ENCODE assay signal across 30 cellular contexts in the genomic region with DNA sequence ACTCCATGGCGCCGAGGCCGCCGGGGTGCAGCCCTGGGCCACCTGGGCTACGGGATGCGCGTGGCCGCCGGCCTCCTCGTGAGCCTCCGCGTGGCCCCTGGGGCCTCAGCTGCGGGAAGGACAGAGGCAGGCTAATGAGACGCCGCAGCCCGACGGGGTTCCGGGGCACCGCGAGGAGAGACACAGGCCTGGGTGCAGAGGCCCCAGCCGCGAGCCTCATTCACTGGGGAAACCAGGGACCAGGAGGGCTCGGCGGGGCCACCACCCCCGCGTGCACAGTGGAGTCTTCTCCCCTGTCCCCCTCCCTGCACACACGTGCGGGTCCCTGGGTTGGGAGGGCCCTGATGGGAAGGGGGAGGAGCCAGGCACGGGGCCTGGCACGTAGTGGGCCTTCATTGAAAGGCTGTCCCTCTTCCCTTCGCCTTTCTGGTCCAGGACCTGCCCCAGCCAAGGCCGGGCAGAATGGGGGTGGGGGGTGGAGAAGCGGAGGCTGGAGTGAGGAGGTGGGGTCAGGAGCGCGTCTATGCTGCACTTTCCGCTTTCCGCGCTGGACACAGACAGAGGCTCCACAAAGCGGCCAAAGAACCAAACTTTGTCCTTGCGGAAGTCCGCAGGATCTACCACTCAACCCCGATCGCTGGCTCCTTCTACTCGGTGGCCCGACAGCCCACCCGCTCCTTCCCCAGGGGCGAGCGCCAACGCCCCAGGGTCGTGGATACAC. TPM values are rescaled to one million over a fixed set of nuclear protein-coding genes. Genes with fewer than 3 reads are reported as not detected.
A peak's percentile ranks its signal among the peaks of the same experiment; 100 is the strongest.
DNase-seq lines count a peak whose midpoint lies in the region; ATAC-seq, FAIRE-seq and TF ChIP-seq lines count a peak whose summit lies in the region.
"Had no signal": no experiment of that assay in that cellular context is flagged by ENCODE, and none has a peak within 500 bp of the region (broad histone marks: within the 10 kb centered on the region; RNA-seq: fewer than 3 reads in every experiment).

No MANE protein-coding gene starts in this region.

- no peaks in the 10 kb centered on the region for H3K79me1 ChIP-seq in neuronal stem cell (ENCODE audit: low read depth, low read length)

- peak overlapping the region; percentile 31 for H3K18ac ChIP-seq in neuronal stem cell (ENCODE audit: low read length)

- H3F3A ChIP-seq in GM23248 (ENCODE audit: insufficient read depth), result no peaks in the 10 kb centered on the region

- H3K4me3 ChIP-seq in GM23248 (no peak overlapping the region), astrocyte (ENCODE audit: insufficient read depth, low read depth, low read length) (no peak overlapping the region), iPS-20b (ENCODE audit: low read length) (peak overlapping the region; percentile 56; the same call in 1 of the 2 replicates), neuronal stem cell (ENCODE audit: low read length in 2 of 2) (peak overlapping the region in 1 of 2 donors; percentile 67), esophagus squamous epithelium (peak overlapping the region in 1 of 4 donors; percentile 21), foreskin fibroblast (ENCODE audit: low read depth in 1 of 2, low read length in 2 of 2) (no peak overlapping the region), dorsolateral prefrontal cortex (peak overlapping the region in 5 of 59 donors; percentile 24 to 37 (median 27))
- H3K4me3 ChIP-seq: GM12878, MG63, skin epidermis had no signal

- peaks cover 27% of the 10 kb centered on the region for H3K4me1 Mint-ChIP-seq in astrocyte (ENCODE audit: low read depth, unreplicated experiment)
- H3K4me1 Mint-ChIP-seq: activated CD4-positive, alpha-beta memory T cell treated with anti-CD3 and anti-CD28 coated beads, Interleukin-2, amount 10 ng/mL, durations not matched to agents 7 days and 5 days; activated naive CD4-positive, alpha-beta T cell treated with anti-CD3 and anti-CD28 coated beads, Interleukin-2, amount 10 ng/mL, durations not matched to agents 7 days and 5 days had no signal

- H2BK120ac ChIP-seq in neuronal stem cell (ENCODE audit: low read depth, low read length), result peak overlapping the region; percentile 61

- no peak overlapping the region for H4K91ac ChIP-seq in neuronal stem cell (ENCODE audit: low read depth, low read length, poor library complexity)

- no peak overlapping the region for H3K4me3 Mint-ChIP-seq in astrocyte (ENCODE audit: unreplicated experiment)
- H3K4me3 Mint-ChIP-seq: activated CD4-positive, alpha-beta memory T cell treated with anti-CD3 and anti-CD28 coated beads, Interleukin-2, amount 10 ng/mL, durations not matched to agents 7 days and 5 days; activated naive CD4-positive, alpha-beta T cell treated with anti-CD3 and anti-CD28 coated beads, Interleukin-2, amount 10 ng/mL, durations not matched to agents 7 days and 5 days; CD4-positive, CD25-positive, alpha-beta regulatory T cell; T-helper 2 cell treated with Interferon-gamma antibody and Interleukin-4, amounts not matched to agents 5 μg/mL and 100 μg/mL, for 36 hours had no signal

- H3K4me1 ChIP-seq in GM23248 (ENCODE audit: insufficient read depth) (peaks cover 4% of the 10 kb centered on the region; the same call in 1 of the 2 replicates), astrocyte (ENCODE audit: insufficient read depth, low read length) (peaks cover 39% of the 10 kb centered on the region), iPS-20b (ENCODE audit: insufficient read depth, low read length) (peaks cover 10% of the 10 kb centered on the region; the same call in 1 of the 2 replicates), neuronal stem cell (ENCODE audit: control insufficient read depth in 2 of 2, insufficient read depth in 1 of 2, low read depth in 1 of 2, low read length in 2 of 2) (peaks cover 0 to 8% of the 10 kb centered on the region in 2 donors), esophagus squamous epithelium (peaks cover 8 to 24% (median 10%) of the 10 kb centered on the region in 3 donors)
- H3K4me1 ChIP-seq: ascending aorta had no signal

- H3K27me3 Mint-ChIP-seq in astrocyte (ENCODE audit: low read depth, unreplicated experiment), result peaks cover 35% of the 10 kb centered on the region

- H3K36me3 ChIP-seq in GM23248 (ENCODE audit: low read depth) (no peaks in the 10 kb centered on the region), astrocyte (ENCODE audit: insufficient read depth, low read length) (no peaks in the 10 kb centered on the region), iPS-20b (ENCODE audit: insufficient read depth, low read depth, low read length) (no peaks in the 10 kb centered on the region), neuronal stem cell (replicated peaks in 1 of 2; ENCODE audit: control insufficient read depth in 2 of 2, insufficient read depth in 2 of 2, low read length in 2 of 2) (no peaks in the 10 kb centered on the region), esophagus squamous epithelium (no peaks in the 10 kb centered on the region)
- H3K36me3 ChIP-seq: ascending aorta, MG63 had no signal

- H2BK5ac ChIP-seq in neuronal stem cell (ENCODE audit: low read length), result no peak overlapping the region

- H3K9ac ChIP-seq in GM23248, result no peak overlapping the region
- H3K9ac ChIP-seq in astrocyte (ENCODE audit: low read length), result no peak overlapping the region
- H3K9ac ChIP-seq in iPS-20b (ENCODE audit: low read depth, low read length), result no peak overlapping the region
- peak overlapping the region; percentile 44 for H3K9ac ChIP-seq in neuronal stem cell (ENCODE audit: low read depth, low read length, poor library complexity)

- peak; percentile 21 for DNase-seq in GM23248
- DNase-seq in astrocyte (ENCODE audit: low read depth), result no peak
- DNase-seq in neuronal stem cell (ENCODE audit: low spot score), result no peak
- DNase-seq in esophagus squamous epithelium (lab: John Stamatoyannopoulos, UW), result no peak
- no peak for DNase-seq in foreskin fibroblast
- DNase-seq in dorsolateral prefrontal cortex, result no peak
- DNase-seq: activated CD4-positive, alpha-beta memory T cell treated with anti-CD3 and anti-CD28 coated beads, Interleukin-2, amount 10 ng/mL, durations not matched to agents 7 days and 5 days; activated CD4-positive, CD25-positive, alpha-beta regulatory T cell; activated naive CD4-positive, alpha-beta T cell treated with anti-CD3 and anti-CD28 coated beads, Interleukin-2, amount 10 ng/mL, durations not matched to agents 7 days and 5 days; activated T-cell treated with anti-CD3 and anti-CD28 coated beads, Interleukin-2, amount 50 U/mL, for 1 hour; CD4-positive, CD25-positive, alpha-beta regulatory T cell; DMS 273 treated with DMSO at 0.1 percent for 48 hours; hypothalamus; MG63; naive B cell; NCI-H146; NCI-H82; PC-3; SIG-M5; stimulated activated CD4-positive, alpha-beta T cell treated with anti-CD3 and anti-CD28 coated beads, Interleukin-4, amount 100 ng/mL, for 4 hours had no signal

- intact Hi-C loops in esophagus squamous epithelium (cut with DNase I) (no loop called here), dorsolateral prefrontal cortex (cut with DNase I) (no loop called here)

- H3K27ac ChIP-seq in GM23248, result no peak overlapping the region
- H3K27ac ChIP-seq in astrocyte (ENCODE audit: low read depth, low read length), result no peak overlapping the region
- H3K27ac ChIP-seq in iPS-20b (ENCODE audit: low read length), result no peak overlapping the region
- H3K27ac ChIP-seq in neuronal stem cell (replicated peaks; ENCODE audit: low read length), result no peak overlapping the region
- no peak overlapping the region for H3K27ac ChIP-seq in esophagus squamous epithelium
- H3K27ac ChIP-seq in dorsolateral prefrontal cortex, result no peak overlapping the region
- H3K27ac ChIP-seq: ascending aorta, skin epidermis had no signal

- no peak for TF ChIP-seq POLR2A in esophagus squamous epithelium (IDR thresholded peaks at IDR 0.05)

- TF ChIP-seq CTCF in astrocyte (IDR thresholded peaks at IDR 0.05; ENCODE audit: insufficient read depth, low read depth, low read length), result no peak
- TF ChIP-seq CTCF in esophagus squamous epithelium (IDR thresholded peaks at IDR 0.05), result no peak
- no peak for TF ChIP-seq CTCF in foreskin fibroblast (IDR thresholded peaks at IDR 0.05; ENCODE audit: low read depth, low read length)
- no peak for TF ChIP-seq CTCF in dorsolateral prefrontal cortex (IDR thresholded peaks at IDR 0.05 in 54 of 56, conservative IDR thresholded peaks at IDR 0.05 in 2 of 56; ENCODE audit: low read depth in 1 of 56, partially characterized antibody in 56 of 56)

- H2BK15ac ChIP-seq in neuronal stem cell (ENCODE audit: low read length), result no peak overlapping the region

- ATAC-seq in HG03135 (IDR thresholded peaks at IDR 0.05; ENCODE audit: unreplicated experiment), result no peak
- ATAC-seq: GM12878, PC-3 had no signal

- peak overlapping the region; percentile 17 for H4K8ac ChIP-seq in neuronal stem cell (ENCODE audit: low read depth, low read length)

- peak overlapping the region; percentile 22 for H2BK12ac ChIP-seq in neuronal stem cell (ENCODE audit: low read length)

- no peak for FAIRE-seq in astrocyte (lab: Jason Lieb, UNC)
- FAIRE-seq: endometrium, GM12878 had no signal

- H3K79me2 ChIP-seq in GM23248 (ENCODE audit: insufficient read depth), result no peaks in the 10 kb centered on the region
- no peaks in the 10 kb centered on the region for H3K79me2 ChIP-seq in astrocyte (ENCODE audit: insufficient read depth, low read length)

- 3 to 4% methylated on average over 34 to 50 of the region's 50 CpGs for WGBS in GM23248 (ENCODE audit: low coverage in 1 of 2, low lambda C conversion rate in 2 of 2, missing lambda C conversion rate in 2 of 2), 2 experiments
- WGBS in neuronal stem cell (ENCODE audit: extremely low coverage in 2 of 2, insufficient read length in 2 of 2, insufficient replicate concordance in 1 of 2), 2 donors, result no CpG with 5 or more reads among the region's 50 CpGs
- 27% methylated on average over 23 of the region's 50 CpGs; no CpG with 5 or more reads in 1 of the 2 donors for WGBS in esophagus squamous epithelium, 2 donors

- H3K9me3 Mint-ChIP-seq in astrocyte (ENCODE audit: unreplicated experiment), result peaks cover 12% of the 10 kb centered on the region
- H3K9me3 Mint-ChIP-seq: activated CD4-positive, alpha-beta memory T cell treated with anti-CD3 and anti-CD28 coated beads, Interleukin-2, amount 10 ng/mL, durations not matched to agents 7 days and 5 days; activated naive CD4-positive, alpha-beta T cell treated with anti-CD3 and anti-CD28 coated beads, Interleukin-2, amount 10 ng/mL, durations not matched to agents 7 days and 5 days; T-helper 2 cell treated with Interferon-gamma antibody and Interleukin-4, amounts not matched to agents 5 μg/mL and 100 μg/mL, for 36 hours had no signal

- no peaks in the 10 kb centered on the region for H3K9me2 ChIP-seq in GM23248 (ENCODE audit: insufficient read depth)

- H2AFZ ChIP-seq in GM23248 (no peak overlapping the region), astrocyte (ENCODE audit: low read depth, low read length) (no peak overlapping the region), neuronal stem cell (ENCODE audit: low read length) (no peak overlapping the region)

- peaks cover 90% of the 10 kb centered on the region for H3K27me3 ChIP-seq in GM23248 (replicated peaks; ENCODE audit: insufficient read depth)
- peaks cover 43% of the 10 kb centered on the region for H3K27me3 ChIP-seq in astrocyte (ENCODE audit: insufficient read depth, low read length)
- peaks cover 68% of the 10 kb centered on the region for H3K27me3 ChIP-seq in iPS-20b (ENCODE audit: insufficient read depth, low read length)
- H3K27me3 ChIP-seq in neuronal stem cell (ENCODE audit: control insufficient read depth in 3 of 3, insufficient read depth in 3 of 3, low read depth in 1 of 3, low read length in 3 of 3), result peaks cover 33 to 79% (median 63%) of the 10 kb centered on the region in 3 experiments
- H3K27me3 ChIP-seq in esophagus squamous epithelium, result peaks cover 20 to 99% (median 33%) of the 10 kb centered on the region in 4 donors
- H3K27me3 ChIP-seq in dorsolateral prefrontal cortex, result peaks cover 0 to 97% (median 70%) of the 10 kb centered on the region in 45 donors
- H3K27me3 ChIP-seq: ascending aorta had no signal

- H3K36me3 Mint-ChIP-seq in astrocyte (ENCODE audit: low read depth, unreplicated experiment), result peaks cover 1% of the 10 kb centered on the region
- H3K36me3 Mint-ChIP-seq: activated naive CD4-positive, alpha-beta T cell treated with anti-CD3 and anti-CD28 coated beads, Interleukin-2, amount 10 ng/mL, durations not matched to agents 7 days and 5 days; CD4-positive, CD25-positive, alpha-beta regulatory T cell had no signal

- H3K4me2 ChIP-seq in GM23248 (ENCODE audit: unreplicated experiment) (no peak overlapping the region), astrocyte (ENCODE audit: low read length) (peak overlapping the region; percentile 67), neuronal stem cell (ENCODE audit: insufficient read depth, low read length, poor library complexity, severe bottlenecking) (peak overlapping the region; percentile 52)

- H3K9me3 ChIP-seq in GM23248 (ENCODE audit: low read depth) (no peaks in the 10 kb centered on the region), astrocyte (ENCODE audit: insufficient read depth, low read depth, low read length) (no peaks in the 10 kb centered on the region), iPS-20b (ENCODE audit: insufficient read depth, low read depth, low read length) (no peaks in the 10 kb centered on the region), neuronal stem cell (replicated peaks in 1 of 2; ENCODE audit: control insufficient read depth in 2 of 2, insufficient read depth in 1 of 2, low read depth in 1 of 2, low read length in 2 of 2) (peaks cover 0 to 4% of the 10 kb centered on the region in 2 donors), esophagus squamous epithelium (no peaks in the 10 kb centered on the region)
- H3K9me3 ChIP-seq: ascending aorta, MG63 had no signal

- no peak overlapping the region for H3K27ac Mint-ChIP-seq in astrocyte (ENCODE audit: unreplicated experiment)
- H3K27ac Mint-ChIP-seq: activated CD4-positive, alpha-beta memory T cell treated with anti-CD3 and anti-CD28 coated beads, Interleukin-2, amount 10 ng/mL, durations not matched to agents 7 days and 5 days; activated naive CD4-positive, alpha-beta T cell treated with anti-CD3 and anti-CD28 coated beads, Interleukin-2, amount 10 ng/mL, durations not matched to agents 7 days and 5 days; CD4-positive, CD25-positive, alpha-beta regulatory T cell; naive B cell; progenitor cell of endocrine pancreas; T-helper 2 cell treated with Interferon-gamma antibody and Interleukin-4, amounts not matched to agents 5 μg/mL and 100 μg/mL, for 36 hours had no signal

- in situ Hi-C loops in GM23248 (cut with MboI), result no loop called here

- peak overlapping the region; percentile 70 for H2AK5ac ChIP-seq in neuronal stem cell (ENCODE audit: low read depth, low read length)

- no peaks in the 10 kb centered on the region for H4K20me1 ChIP-seq in GM23248 (ENCODE audit: insufficient read depth)
- no peaks in the 10 kb centered on the region for H4K20me1 ChIP-seq in astrocyte (ENCODE audit: insufficient read depth, low read length)

- peak overlapping the region; percentile 65 for H3K23ac ChIP-seq in neuronal stem cell (ENCODE audit: low read depth, low read length, poor library complexity)

- no peak overlapping the region for H3K4ac ChIP-seq in neuronal stem cell (ENCODE audit: low read length)

- peak overlapping the region; percentile 21 for H3K14ac ChIP-seq in neuronal stem cell (ENCODE audit: low read length)

RNA-seq across cellular contexts. Expression of a gene that starts 9.1 kb away (rescaled TPM):
- total RNA-seq in GM23248 (2014; rRNA removed; shearing (Covaris generic)), result not detected in 2 replicates
- polyA plus RNA-seq in GM23248 (2016; fragmentation: Nextera tagmentation; extraction: Ambion mirVana), result not detected in 2 replicates
- 0.32 TPM in 1 of 2 replicates, not detected in the other for total RNA-seq in astrocyte
- not detected for polyA plus RNA-seq in neuronal stem cell (2013, experiment 1 of 2)
- polyA plus RNA-seq in neuronal stem cell (2013, experiment 2 of 2), result not detected
- total RNA-seq in esophagus squamous epithelium, result not detected
- total RNA-seq in dorsolateral prefrontal cortex, result under 1 TPM in 2 of 120 experiments, not detected in 118; 0.39 to 0.60 TPM
- total RNA-seq: activated CD4-positive, alpha-beta memory T cell treated with anti-CD3 and anti-CD28 coated beads, Interleukin-2, amount 10 ng/mL, durations not matched to agents 7 days and 5 days; ascending aorta; CD4-positive, CD25-positive, alpha-beta regulatory T cell; GM12878; liver; progenitor cell of endocrine pancreas; subcutaneous adipose tissue had no signal
- polyA plus RNA-seq: CD4-positive, CD25-positive, alpha-beta regulatory T cell; liver had no signal

RNA-seq across cellular contexts. Expression of a gene that starts 19.0 kb away (rescaled TPM):
- not detected in 2 replicates for total RNA-seq in GM23248 (2014; rRNA removed; shearing (Covaris generic))
- polyA plus RNA-seq in GM23248 (2016; fragmentation: Nextera tagmentation; extraction: Ambion mirVana), result not detected in 2 replicates
- total RNA-seq in astrocyte (0.19 and 0.27 TPM in 2 replicates), esophagus squamous epithelium (not detected), dorsolateral prefrontal cortex (under 1 TPM in 1 of 120 experiments, not detected in 119; 0.11 TPM)
- polyA plus RNA-seq in neuronal stem cell (2013, experiment 1 of 2), result not detected
- not detected for polyA plus RNA-seq in neuronal stem cell (2013, experiment 2 of 2)
- total RNA-seq: activated CD4-positive, alpha-beta memory T cell treated with anti-CD3 and anti-CD28 coated beads, Interleukin-2, amount 10 ng/mL, durations not matched to agents 7 days and 5 days; ascending aorta; CD4-positive, CD25-positive, alpha-beta regulatory T cell; GM12878; liver; progenitor cell of endocrine pancreas; subcutaneous adipose tissue had no signal
- polyA plus RNA-seq: CD4-positive, CD25-positive, alpha-beta regulatory T cell; GM12878; liver had no signal
